ENCODE assay signal across 18 cellular contexts in the genomic region with DNA sequence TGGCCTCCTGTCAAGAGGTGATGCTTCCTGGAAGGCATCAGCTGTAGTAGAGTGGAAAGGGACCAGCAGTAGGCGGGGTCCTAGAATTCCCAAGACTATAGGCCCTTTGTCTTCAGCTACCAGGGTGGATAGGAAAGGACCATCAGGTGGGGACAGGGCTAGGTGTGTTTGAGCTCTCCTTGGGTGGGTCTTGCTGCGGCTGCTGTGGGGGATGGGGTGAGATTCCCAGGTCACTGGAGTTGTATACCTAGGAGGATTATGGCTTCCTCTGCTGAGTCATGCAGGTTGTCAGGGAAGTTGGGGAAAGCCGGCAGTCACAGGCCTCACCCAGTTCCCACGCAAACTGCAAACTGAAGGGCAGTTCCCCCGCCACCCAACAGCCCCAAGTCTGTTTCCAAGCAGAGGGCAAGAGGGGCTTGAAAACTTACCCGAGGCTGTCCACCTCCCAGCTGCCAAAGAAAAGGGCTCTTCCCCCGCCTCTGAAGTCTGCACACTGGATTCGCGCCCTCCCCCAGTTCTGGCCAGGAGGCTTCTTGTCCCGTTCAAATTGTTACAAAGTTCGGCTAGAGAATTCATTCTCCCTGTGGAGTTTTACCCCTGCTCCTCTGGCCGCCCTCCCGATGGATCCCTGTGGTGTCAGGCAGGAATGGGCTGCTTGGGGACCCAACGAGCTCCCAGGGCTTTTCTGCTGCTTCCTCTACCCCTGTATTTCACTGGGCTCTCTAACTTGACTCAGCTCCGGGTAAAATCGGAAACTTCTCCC. TPM values are rescaled to one million over a fixed set of nuclear protein-coding genes. Genes with fewer than 3 reads are reported as not detected.
"Had no signal": no experiment of that assay in that cellular context is flagged by ENCODE, and none has a peak within 500 bp of the region (broad histone marks: within the 10 kb centered on the region; RNA-seq: fewer than 3 reads in every experiment).

No MANE protein-coding gene starts in this region.

- H3K4me3 Mint-ChIP-seq: activated naive CD4-positive, alpha-beta T cell treated with anti-CD3 and anti-CD28 coated beads, Interleukin-2, amount 10 ng/mL, durations not matched to agents 7 days and 5 days; mesothelial cell of epicardium; stimulated activated effector memory CD8-positive, alpha-beta T cell treated with anti-CD3 and anti-CD28 coated beads, Interleukin-12 subunit alpha, Interleukin-12 subunit beta, amount 100 ng/mL, for 72 hours; T-helper 2 cell treated with Interferon-gamma antibody and Interleukin-4, amounts not matched to agents 5 μg/mL and 100 μg/mL, for 36 hours had no signal

- ATAC-seq: lower lobe of right lung; stimulated activated effector memory CD8-positive, alpha-beta T cell treated with anti-CD3 and anti-CD28 coated beads, Interleukin-12 subunit alpha, Interleukin-12 subunit beta, amount 100 ng/mL, for 72 hours had no signal

- FAIRE-seq: colon, frontal cortex, urothelium cell line had no signal

- H3K4me1 Mint-ChIP-seq: stimulated activated effector memory CD8-positive, alpha-beta T cell treated with anti-CD3 and anti-CD28 coated beads, Interleukin-12 subunit alpha, Interleukin-12 subunit beta, amount 100 ng/mL, for 72 hours had no signal

- H3K36me3 Mint-ChIP-seq: activated naive CD4-positive, alpha-beta T cell treated with anti-CD3 and anti-CD28 coated beads, Interleukin-2, amount 10 ng/mL, durations not matched to agents 7 days and 5 days; stimulated activated effector memory CD8-positive, alpha-beta T cell treated with anti-CD3 and anti-CD28 coated beads, Interleukin-12 subunit alpha, Interleukin-12 subunit beta, amount 100 ng/mL, for 72 hours had no signal

- H3K9ac ChIP-seq: parathyroid adenoma had no signal

- H3K4me3 ChIP-seq: lower lobe of right lung had no signal

- H3K27ac Mint-ChIP-seq: activated naive CD4-positive, alpha-beta T cell treated with anti-CD3 and anti-CD28 coated beads, Interleukin-2, amount 10 ng/mL, durations not matched to agents 7 days and 5 days; mesothelial cell of epicardium; stimulated activated effector memory CD8-positive, alpha-beta T cell treated with anti-CD3 and anti-CD28 coated beads, Interleukin-12 subunit alpha, Interleukin-12 subunit beta, amount 100 ng/mL, for 72 hours; T-helper 2 cell treated with Interferon-gamma antibody and Interleukin-4, amounts not matched to agents 5 μg/mL and 100 μg/mL, for 36 hours had no signal

- H3K36me3 ChIP-seq: lower lobe of right lung, neutrophil had no signal

- H3K9me3 Mint-ChIP-seq: activated naive CD4-positive, alpha-beta T cell treated with anti-CD3 and anti-CD28 coated beads, Interleukin-2, amount 10 ng/mL, durations not matched to agents 7 days and 5 days; stimulated activated effector memory CD8-positive, alpha-beta T cell treated with anti-CD3 and anti-CD28 coated beads, Interleukin-12 subunit alpha, Interleukin-12 subunit beta, amount 100 ng/mL, for 72 hours; T-helper 2 cell treated with Interferon-gamma antibody and Interleukin-4, amounts not matched to agents 5 μg/mL and 100 μg/mL, for 36 hours had no signal

- H3K9me3 ChIP-seq: lower lobe of right lung, neutrophil had no signal

- DNase-seq: activated CD4-positive, alpha-beta T cell treated with anti-CD3 and anti-CD28 coated beads, Interleukin-2, amount 50 U/mL, for 1 hour; activated CD4-positive, CD25-positive, alpha-beta regulatory T cell; activated naive CD4-positive, alpha-beta T cell treated with anti-CD3 and anti-CD28 coated beads, Interleukin-2, amount 10 ng/mL, durations not matched to agents 7 days and 5 days; caudate nucleus; head of caudate nucleus; lower lobe of right lung; stimulated activated CD4-positive, alpha-beta T cell treated with anti-CD3 and anti-CD28 coated beads, Interleukin-12 subunit alpha, Interleukin-12 subunit beta, amount 100 ng/mL, for 4 hours; stimulated activated CD4-positive, alpha-beta T cell treated with anti-CD3 and anti-CD28 coated beads, Interleukin-2, amount 100 ng/mL, for 24 hours; SW 1271 had no signal

- H3K79me2 ChIP-seq: parathyroid adenoma had no signal

- H2AFZ ChIP-seq: parathyroid adenoma had no signal

- H3K27me3 Mint-ChIP-seq: activated naive CD4-positive, alpha-beta T cell treated with anti-CD3 and anti-CD28 coated beads, Interleukin-2, amount 10 ng/mL, durations not matched to agents 7 days and 5 days had no signal

- H3K4me1 ChIP-seq: lower lobe of right lung, parathyroid adenoma had no signal

- H3K27ac ChIP-seq: lower lobe of right lung, neutrophil, parathyroid adenoma had no signal

- H3K27me3 ChIP-seq: neutrophil had no signal

RNA-seq across cellular contexts. Expression of gene ECM2, which starts 23.0 kb away (rescaled TPM):
- total RNA-seq: activated CD8-positive, alpha-beta memory T cell treated with anti-CD3 and anti-CD28 coated beads for 36 hours; mesothelial cell of epicardium had no signal
